ENCODE assay signal across 9 cellular contexts in genomic region chr12:49323524-49324097, GRCh38. TPM values are rescaled to one million over a fixed set of nuclear protein-coding genes. Genes with fewer than 3 reads are reported as not detected.
A peak's percentile ranks its signal among the peaks of the same experiment; 100 is the strongest.
DNase-seq lines count a peak whose midpoint lies in the region; ATAC-seq, FAIRE-seq and TF ChIP-seq lines count a peak whose summit lies in the region.
"Had no signal": no experiment of that assay in that cellular context is flagged by ENCODE, and none has a peak within 500 bp of the region (broad histone marks: within the 10 kb centered on the region; RNA-seq: fewer than 3 reads in every experiment).

No MANE protein-coding gene starts in this region.

- H3K9me3 ChIP-seq in right atrium auricular region = no peaks in the 10 kb centered on the region
- no peaks in the 10 kb centered on the region for H3K9me3 ChIP-seq in uterus

- H3K4me1 Mint-ChIP-seq in brain (peaks cover 30% of the 10 kb centered on the region), mesothelial cell of epicardium (peaks cover 19% of the 10 kb centered on the region)

- DNase-seq in right atrium auricular region (ENCODE audit: low spot score) (no peak), left cardiac atrium (no peak), mesothelial cell of epicardium (ENCODE audit: low spot score in 2 of 2, unreplicated experiment in 2 of 2) (no peak), uterus (no peak), amniotic stem cell (lab: John Stamatoyannopoulos, UW) (no peak), SKM-1 (lab: John Stamatoyannopoulos, UW; ENCODE audit: unreplicated experiment) (no peak), urothelium cell line (ENCODE audit: low spot score) (no peak)

- H3K4me3 ChIP-seq in right atrium auricular region (peak overlapping the region; percentile 27 to 69), uterus (peak overlapping the region; percentile 46 to 65)

- TF ChIP-seq CTCF in right atrium auricular region (IDR thresholded peaks at IDR 0.05) (no peak), brain (conservative IDR thresholded peaks at IDR 0.05) (no peak), mesothelial cell of epicardium (IDR thresholded peaks at IDR 0.05; ENCODE audit: unreplicated experiment) (no peak), uterus (IDR thresholded peaks at IDR 0.05) (no peak)

- H3K4me1 ChIP-seq in right atrium auricular region (peaks cover 0 to 14% of the 10 kb centered on the region in 2 donors), uterus (peaks cover 0 to 4% of the 10 kb centered on the region in 2 donors)

- no peak for FAIRE-seq in urothelium cell line (lab: Jason Lieb, UNC)

- H3K27me3 Mint-ChIP-seq in brain = peaks cover 17% of the 10 kb centered on the region
- peaks cover 8% of the 10 kb centered on the region for H3K27me3 Mint-ChIP-seq in mesothelial cell of epicardium (ENCODE audit: low read depth)

- H3K27ac Mint-ChIP-seq in brain (peak overlapping the region in 4 of 5 experiments; percentile 79 to 93 (median 86)), mesothelial cell of epicardium (peak overlapping the region; percentile 92)

- no peak for TF ChIP-seq POLR2A in uterus (IDR thresholded peaks at IDR 0.05)

- intact Hi-C loops in left cardiac atrium (cut with DNase I) = no loop called here
- intact Hi-C loops in uterus (cut with DNase I; ENCODE audit: low total_unique reads) = no loop called here

- H3K36me3 ChIP-seq in right atrium auricular region (no peaks in the 10 kb centered on the region), uterus (no peaks in the 10 kb centered on the region)

- H3K27ac ChIP-seq in right atrium auricular region = no peak overlapping the region
- no peak overlapping the region for H3K27ac ChIP-seq in uterus

- H3K9me3 Mint-ChIP-seq in brain (peaks cover 0 to 3% (median 0%) of the 10 kb centered on the region in 5 experiments), mesothelial cell of epicardium (no peaks in the 10 kb centered on the region)

- ATAC-seq in left cardiac atrium = no peak

- H3K4me3 Mint-ChIP-seq in brain = peak overlapping the region; percentile 95 to 99 (median 98)
- peak overlapping the region; percentile 95 for H3K4me3 Mint-ChIP-seq in mesothelial cell of epicardium

- H3K27me3 ChIP-seq in right atrium auricular region (no peaks in the 10 kb centered on the region), uterus (no peaks in the 10 kb centered on the region)

- peaks cover 4% of the 10 kb centered on the region for H3K36me3 Mint-ChIP-seq in brain
- peaks cover 6% of the 10 kb centered on the region for H3K36me3 Mint-ChIP-seq in mesothelial cell of epicardium

RNA-seq across cellular contexts. Expression of gene TROAP, which starts 0.6 kb away (rescaled TPM):
- under 1 TPM in 1 of 2 donors, not detected in 1; 0.48 TPM for total RNA-seq in right atrium auricular region
- 1 to 10 TPM in 1 of 2 donors, not detected in 1; 1.5 TPM for total RNA-seq in left cardiac atrium
- polyA plus RNA-seq in brain (ENCODE audit: insufficient read depth, low read depth, low replicate concordance) = 49.2 TPM
- total RNA-seq in mesothelial cell of epicardium = 29.5 to 30.8 TPM (median 29.8 TPM) in 3 replicates
- total RNA-seq in uterus = 10 to 100 TPM in 1 of 4 donors, 1 to 10 TPM in 1, not detected in 2; 1.8 to 10.2 TPM

RNA-seq across cellular contexts. Expression of gene C1QL4, which starts 13.4 kb away (rescaled TPM):
- total RNA-seq in right atrium auricular region (not detected), left cardiac atrium (not detected), mesothelial cell of epicardium (0.20 TPM in 2 of 3 replicates, not detected in the other), uterus (1 to 10 TPM in 1 of 4 donors, not detected in 3; 1.7 TPM)
- 0.15 TPM for polyA plus RNA-seq in brain (ENCODE audit: insufficient read depth, low read depth, low replicate concordance)
- total RNA-seq: aorta had no signal
- polyA plus RNA-seq: aorta had no signal

RNA-seq across cellular contexts. Expression of gene DNAJC22, which starts 23.1 kb away (rescaled TPM):
- total RNA-seq in right atrium auricular region (1 to 10 TPM in 1 of 2 donors, under 1 TPM in 1; 0.93 to 1.2 TPM), left cardiac atrium (under 1 TPM; 0.47 to 0.68 TPM), mesothelial cell of epicardium (13.2 to 15.3 TPM (median 14.4 TPM) in 3 replicates), uterus (1 to 10 TPM in 1 of 4 donors, not detected in 3; 4.5 TPM)
- 1.1 TPM for polyA plus RNA-seq in brain (ENCODE audit: insufficient read depth, low read depth, low replicate concordance)

RNA-seq across cellular contexts. Expression of gene PRPH, which starts 28.7 kb away (rescaled TPM):
- total RNA-seq in right atrium auricular region = under 1 TPM in 1 of 2 donors, not detected in 1; 0.75 TPM
- under 1 TPM in 1 of 2 donors, not detected in 1; 0.59 TPM for total RNA-seq in left cardiac atrium
- polyA plus RNA-seq in brain (ENCODE audit: insufficient read depth, low read depth, low replicate concordance) = 166 TPM
- total RNA-seq in mesothelial cell of epicardium = 0.38 TPM in 1 of 3 replicates, not detected in the others
- 1 to 10 TPM in 2 of 4 donors, not detected in 2; 4.7 to 5.6 TPM for total RNA-seq in uterus

RNA-seq across cellular contexts. Expression of gene SPATS2, which starts 43.7 kb away (rescaled TPM):
- total RNA-seq in right atrium auricular region = 1 to 10 TPM; 4.6 to 7.6 TPM
- 10 to 100 TPM in 1 of 2 donors, 1 to 10 TPM in 1; 7.6 to 10.5 TPM for total RNA-seq in left cardiac atrium
- 30.7 TPM for polyA plus RNA-seq in brain (ENCODE audit: insufficient read depth, low read depth, low replicate concordance)
- 68.3 to 71.2 TPM (median 69.0 TPM) in 3 replicates for total RNA-seq in mesothelial cell of epicardium
- total RNA-seq in uterus = 10 to 100 TPM in 2 of 4 donors, 1 to 10 TPM in 2; 3.3 to 46.0 (median 16.0) TPM
